Comparison of ENCODE assay signal across 8 cellular contexts in the genomic region with DNA sequence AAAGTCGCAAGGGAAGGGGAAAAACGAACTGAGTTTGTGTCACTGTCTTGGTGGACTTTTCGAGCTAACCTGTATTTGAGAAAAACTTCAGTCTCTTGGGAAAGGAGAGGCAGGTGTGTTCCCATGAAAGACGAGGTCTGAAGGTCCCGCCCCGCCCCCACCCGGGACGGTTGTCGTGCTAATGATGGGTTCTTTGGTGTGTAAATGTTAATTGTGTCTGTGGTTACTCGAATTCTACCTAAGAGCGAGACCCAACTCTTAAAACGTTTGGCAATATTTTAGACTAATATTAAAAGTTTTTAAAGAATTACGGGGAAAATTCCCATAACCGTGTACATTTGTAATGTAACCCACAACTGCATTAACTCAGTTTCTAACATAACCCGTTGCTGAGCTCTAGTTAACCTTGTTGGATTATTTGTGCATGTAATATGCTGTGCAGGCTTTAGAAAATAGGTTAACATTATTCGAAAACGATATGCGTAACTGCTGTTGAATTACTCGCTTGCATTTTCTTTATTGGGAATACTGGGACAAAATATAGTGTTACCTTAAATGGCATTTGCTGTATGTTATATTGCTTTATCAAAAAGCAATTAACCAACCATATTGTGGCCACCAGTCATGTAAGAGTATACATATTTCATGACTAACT. TPM values are rescaled to one million over a fixed set of nuclear protein-coding genes. Genes with fewer than 3 reads are reported as not detected.
DNase-seq lines count a peak whose midpoint lies in the region; ATAC-seq and TF ChIP-seq lines count a peak whose summit lies in the region.

No MANE protein-coding gene starts in this region.

- H3K36me3 ChIP-seq in Panc1 (ENCODE audit: control insufficient read depth, insufficient read depth, low read length) (no peaks in the 10 kb centered on the region), neural cell (ENCODE audit: insufficient read depth, low read length) (no peaks in the 10 kb centered on the region)

- in situ Hi-C loops in Panc1 (cut with HindIII; ENCODE audit: low pct_unique_long_range_greater_than_20kb, low sequenced_read_pairs) = no loop called here

- no peaks in the 10 kb centered on the region for H4K20me1 ChIP-seq in neural cell (ENCODE audit: insufficient read depth)

- H3K27ac ChIP-seq in Panc1 (ENCODE audit: low read length) (peak overlapping the region; percentile 80), neural cell (ENCODE audit: low read length) (peak overlapping the region; percentile 58)

- peaks cover 41% of the 10 kb centered on the region for H3K79me2 ChIP-seq in neural cell (replicated peaks; ENCODE audit: insufficient read depth, low read length)

- POLR2A ChIA-PET in Panc1 (lab: Charles Lee) = no interaction called here

- ATAC-seq in Right ventricle myocardium superior (ENCODE audit: poor library complexity) (peak; percentile 1), Right ventricle myocardium inferior (no peak), Panc1 (peak; percentile 5; the same call in 1 of the 2 replicates), HG02642 (IDR thresholded peaks at IDR 0.05; ENCODE audit: poor library complexity, unreplicated experiment) (no peak), GM19397 (IDR thresholded peaks at IDR 0.05; ENCODE audit: unreplicated experiment) (no peak)

- DNase-seq in Right ventricle myocardium superior (no peak), Right ventricle myocardium inferior (ENCODE audit: missing footprints) (no peak), Panc1 (ENCODE audit: low read depth, low spot score) (no peak), epithelial cell of proximal tubule (ENCODE audit: low read depth) (no peak), GM19240 (ENCODE audit: insufficient read length, low spot score) (no peak)

- BruUV-seq in Panc1 (replicated peaks; lab: Mats Ljungman, UMichigan) = TSS peak; percentile 84

- TF ChIP-seq RAD21 in neural cell (conservative IDR thresholded peaks at IDR 0.05) = no peak

- peak overlapping the region; percentile 86 for H3K9ac ChIP-seq in neural cell (ENCODE audit: low read length)

- H3K27me3 ChIP-seq in Panc1 (ENCODE audit: control insufficient read depth, insufficient read depth, low read length) (no peaks in the 10 kb centered on the region), neural cell (ENCODE audit: insufficient read depth, low read depth, low read length) (no peaks in the 10 kb centered on the region)

- peak overlapping the region; percentile 69 for H2AFZ ChIP-seq in neural cell (ENCODE audit: low read depth, low read length)

- H3K9me3 ChIP-seq in Panc1 (ENCODE audit: control insufficient read depth, insufficient read depth, low read depth, low read length) (no peaks in the 10 kb centered on the region), neural cell (ENCODE audit: low read length) (no peaks in the 10 kb centered on the region)

- no peaks in the 10 kb centered on the region for H3F3A ChIP-seq in neural cell (ENCODE audit: insufficient read depth, low read length, poor library complexity, severe bottlenecking)

- TF ChIP-seq EP300 in neural cell (conservative IDR thresholded peaks at IDR 0.05; ENCODE audit: poor library complexity, severe bottlenecking) = no peak

- H3K4me2 ChIP-seq in neural cell (ENCODE audit: low read length) = peak overlapping the region; percentile 80

- peaks cover 19% of the 10 kb centered on the region for H3K4me1 ChIP-seq in Panc1 (ENCODE audit: control insufficient read depth, insufficient read depth, low read length)

- intact Hi-C loops in Right ventricle myocardium superior (cut with DNase I) = no loop called here
- intact Hi-C loops in Right ventricle myocardium inferior (cut with DNase I) = loop anchor here (5.0 kb wide), 2 partner anchors 159 to 256 kb away; a partner anchor contains a TSS
- intact Hi-C loops in Panc1 (cut with micrococcal nuclease; ENCODE audit: unreplicated experiment) = no loop called here

- TF ChIP-seq CTCF in Panc1 (IDR thresholded peaks at IDR 0.05) (no peak), epithelial cell of proximal tubule (conservative IDR thresholded peaks at IDR 0.05; ENCODE audit: low read depth, low read length) (no peak), neural cell (IDR thresholded peaks at IDR 0.05; ENCODE audit: poor library complexity, severe bottlenecking) (no peak)

- H3K4me3 ChIP-seq in Panc1 (ENCODE audit: low read depth in 2 of 2, low read length in 2 of 2) = peak overlapping the region; percentile 82 to 87
- peak overlapping the region; percentile 87 for H3K4me3 ChIP-seq in epithelial cell of proximal tubule (ENCODE audit: low read depth, low read length)
- H3K4me3 ChIP-seq in neural cell (ENCODE audit: low read length) = peak overlapping the region; percentile 99

- CTCF ChIA-PET in Panc1 (lab: Charles Lee) = no interaction called here

- no peaks in the 10 kb centered on the region for H3K9me2 ChIP-seq in neural cell (ENCODE audit: insufficient read depth, low read length)

TF ChIP-seq in neural cell, 6 proteins besides CTCF, POLR2A, EP300 and RAD21:
- TF ChIP-seq TAF1 (IDR thresholded peaks at IDR 0.05; ENCODE audit: low read depth) (no peak), MXI1 (conservative IDR thresholded peaks at IDR 0.05; ENCODE audit: poor library complexity, severe bottlenecking) (no peak), SMC3 (conservative IDR thresholded peaks at IDR 0.05; ENCODE audit: poor library complexity) (no peak), POLR2AphosphoS5 (IDR thresholded peaks at IDR 0.05) (no peak), EZH2 (IDR thresholded peaks at IDR 0.05; ENCODE audit: borderline replicate concordance, insufficient read depth, low read length, poor library complexity, severe bottlenecking) (no peak)
- TF ChIP-seq, protein P1, sequence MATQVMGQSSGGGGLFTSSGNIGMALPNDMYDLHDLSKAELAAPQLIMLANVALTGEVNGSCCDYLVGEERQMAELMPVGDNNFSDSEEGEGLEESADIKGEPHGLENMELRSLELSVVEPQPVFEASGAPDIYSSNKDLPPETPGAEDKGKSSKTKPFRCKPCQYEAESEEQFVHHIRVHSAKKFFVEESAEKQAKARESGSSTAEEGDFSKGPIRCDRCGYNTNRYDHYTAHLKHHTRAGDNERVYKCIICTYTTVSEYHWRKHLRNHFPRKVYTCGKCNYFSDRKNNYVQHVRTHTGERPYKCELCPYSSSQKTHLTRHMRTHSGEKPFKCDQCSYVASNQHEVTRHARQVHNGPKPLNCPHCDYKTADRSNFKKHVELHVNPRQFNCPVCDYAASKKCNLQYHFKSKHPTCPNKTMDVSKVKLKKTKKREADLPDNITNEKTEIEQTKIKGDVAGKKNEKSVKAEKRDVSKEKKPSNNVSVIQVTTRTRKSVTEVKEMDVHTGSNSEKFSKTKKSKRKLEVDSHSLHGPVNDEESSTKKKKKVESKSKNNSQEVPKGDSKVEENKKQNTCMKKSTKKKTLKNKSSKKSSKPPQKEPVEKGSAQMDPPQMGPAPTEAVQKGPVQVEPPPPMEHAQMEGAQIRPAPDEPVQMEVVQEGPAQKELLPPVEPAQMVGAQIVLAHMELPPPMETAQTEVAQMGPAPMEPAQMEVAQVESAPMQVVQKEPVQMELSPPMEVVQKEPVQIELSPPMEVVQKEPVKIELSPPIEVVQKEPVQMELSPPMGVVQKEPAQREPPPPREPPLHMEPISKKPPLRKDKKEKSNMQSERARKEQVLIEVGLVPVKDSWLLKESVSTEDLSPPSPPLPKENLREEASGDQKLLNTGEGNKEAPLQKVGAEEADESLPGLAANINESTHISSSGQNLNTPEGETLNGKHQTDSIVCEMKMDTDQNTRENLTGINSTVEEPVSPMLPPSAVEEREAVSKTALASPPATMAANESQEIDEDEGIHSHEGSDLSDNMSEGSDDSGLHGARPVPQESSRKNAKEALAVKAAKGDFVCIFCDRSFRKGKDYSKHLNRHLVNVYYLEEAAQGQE (IDR thresholded peaks at IDR 0.05; ENCODE audit: borderline replicate concordance) = no peak
TF ChIP-seq in neural cell: peak in this region for 0.

RNA-seq across cellular contexts. Expression of a gene that starts 0.8 kb away (rescaled TPM):
- 8.1 TPM for total RNA-seq in Right ventricle myocardium superior
- total RNA-seq in Right ventricle myocardium inferior = 8.2 TPM
- total RNA-seq in Panc1 (2021; ENCODE audit: unreplicated experiment) = 42.2 TPM
- polyA plus RNA-seq in Panc1 (2012; ENCODE audit: insufficient read length) = 17.8 TPM
- 17.9 and 27.0 TPM in 2 replicates for total RNA-seq in epithelial cell of proximal tubule
- 28.7 and 32.9 TPM in 2 replicates for polyA plus RNA-seq in neural cell
- polyA minus RNA-seq in neural cell = 83.3 and 85.2 TPM in 2 replicates

Comparison
In these comparisons a context has a peak if more than half of its experiments do, and no peak if none do; other contexts are left out.
1. ATAC-seq: peak in Right ventricle myocardium superior (single experiment) and Panc1 (single experiment); none in Right ventricle myocardium inferior (single experiment), HG02642 (single experiment) and GM19397 (single experiment).
2. Peak in every context shown above with its lines, with median percentiles within 50 percentile points of each other: H3K4me3 ChIP-seq.